ENCODE assay signal across 8 cellular contexts in the genomic region with DNA sequence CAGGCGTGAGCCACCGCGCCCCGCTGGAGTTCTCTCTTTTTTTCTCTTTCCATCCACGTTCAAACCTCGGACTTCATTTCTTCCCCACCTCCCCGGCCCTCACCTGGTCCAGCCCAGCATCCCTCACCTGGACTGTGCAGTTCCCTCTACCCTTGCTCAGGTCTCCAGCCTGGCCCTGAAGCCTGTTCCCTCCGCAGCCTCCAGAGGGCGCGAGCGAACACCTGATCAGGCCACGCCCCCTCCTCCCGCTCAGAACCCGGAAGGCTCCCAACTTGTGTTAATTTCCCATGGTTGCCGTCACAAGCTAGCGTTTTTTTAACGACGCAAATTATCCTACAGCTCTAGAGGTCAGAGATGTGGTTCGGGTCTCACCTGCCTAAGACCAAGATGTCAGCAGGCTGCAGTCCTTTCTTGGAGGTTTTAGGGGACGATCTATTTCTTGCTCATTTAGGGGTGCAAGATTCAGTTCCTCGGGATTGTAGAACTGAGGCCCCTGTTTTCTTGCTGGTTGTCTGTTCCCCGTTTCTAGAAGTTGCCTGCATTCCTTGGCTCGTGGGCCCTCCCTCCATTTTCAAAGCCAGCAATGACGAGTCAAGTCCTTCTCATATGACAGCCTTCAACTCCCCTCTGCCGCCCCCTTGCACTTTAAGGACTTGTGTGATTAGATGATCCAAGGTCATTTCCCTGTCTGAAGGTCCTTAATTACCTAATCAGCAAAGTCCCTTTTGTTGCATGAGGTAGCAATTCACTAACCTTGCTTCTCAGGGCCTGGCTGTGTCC. TPM values are rescaled to one million over a fixed set of nuclear protein-coding genes. Genes with fewer than 3 reads are reported as not detected.
DNase-seq lines count a peak whose midpoint lies in the region; ATAC-seq and TF ChIP-seq lines count a peak whose summit lies in the region.
"Not testable (repeated sequence)": the region's sequence is repeated elsewhere in the genome, so short reads cannot be mapped to it uniquely, and the experiment has no call there.

No MANE protein-coding gene starts in this region.

- peak; percentile 55 for ATAC-seq in GM18867 (IDR thresholded peaks at IDR 0.05; ENCODE audit: unreplicated experiment)
- ATAC-seq in effector memory CD8-positive, alpha-beta T cell (replicated peaks): peak; percentile 97
- ATAC-seq in lung (ENCODE audit: insufficient read depth, low FRiP score): peak; percentile 92

- H3K4me3 ChIP-seq in HUES48 (ENCODE audit: low read depth, low read length) (peak overlapping the region; percentile 32; the same call in 1 of the 2 replicates), WERI-Rb-1 (ENCODE audit: low read depth, low read length) (peak overlapping the region; percentile 30; the same call in 1 of the 2 replicates)
- not testable (repeated sequence) for H3K4me3 ChIP-seq in lung

- H3K27ac Mint-ChIP-seq in effector memory CD8-positive, alpha-beta T cell: peak overlapping the region; percentile 58 to 79

- not testable (repeated sequence) for TF ChIP-seq CTCF in WERI-Rb-1 (IDR thresholded peaks at IDR 0.05; ENCODE audit: low read depth, low read length); lung (IDR thresholded peaks at IDR 0.05; ENCODE audit: control extremely low read depth, extremely low read depth)

- DNase-seq in WERI-Rb-1: not testable (repeated sequence)
- DNase-seq in activated T-helper 9 cell treated with anti-CD3 and anti-CD28 coated beads, Interleukin-2, amount 50 U/mL, for 16 hours (ENCODE audit: low read depth): peak; percentile 48
- peak; percentile 37 to 73 (median 47) for DNase-seq in effector memory CD8-positive, alpha-beta T cell
- DNase-seq in lung (ENCODE audit: low spot score) (peak; percentile 50), ureter (ENCODE audit: low spot score) (peak; percentile 50)
- DNase-seq in stimulated activated CD4-positive, alpha-beta T cell treated with anti-CD3 and anti-CD28 coated beads, Interleukin-1b, Interleukin-23, amount 100 ng/mL, for 24 hours (ENCODE audit: low read depth in 4 of 4, low spot score in 1 of 4): peak in 3 of 4 experiments; percentile 16 to 33 (median 28)

- H3K36me3 Mint-ChIP-seq in effector memory CD8-positive, alpha-beta T cell (ENCODE audit: insufficient read depth): not testable (repeated sequence)

- H3K9ac ChIP-seq in HUES48 (ENCODE audit: low read depth, low read length): not testable (repeated sequence)

- not testable (repeated sequence) for H3K36me3 ChIP-seq in HUES48 (ENCODE audit: control insufficient read depth, insufficient read depth, low read length); WERI-Rb-1; lung (ENCODE audit: control insufficient read depth in 2 of 2, insufficient read depth in 2 of 2, low read length in 2 of 2)

- not testable (repeated sequence) for H3K4me1 Mint-ChIP-seq in effector memory CD8-positive, alpha-beta T cell (ENCODE audit: low read depth in 2 of 2)

- not testable (repeated sequence) for H3K27ac ChIP-seq in HUES48 (ENCODE audit: low read depth, low read length); WERI-Rb-1; lung (ENCODE audit: low read depth in 1 of 2, low read length in 1 of 2)

- not testable (repeated sequence) for H3K4me1 ChIP-seq in HUES48 (ENCODE audit: control insufficient read depth, insufficient read depth, low read length); lung (ENCODE audit: control insufficient read depth in 2 of 2, insufficient read depth in 2 of 2, low read length in 2 of 2)

- 35 to 56% methylated on average over 15 to 24 of the region's 25 CpGs for WGBS in lung, 2 donors

- not testable (repeated sequence) for H3K9me3 Mint-ChIP-seq in effector memory CD8-positive, alpha-beta T cell

- H3K27me3 Mint-ChIP-seq in effector memory CD8-positive, alpha-beta T cell: not testable (repeated sequence)

- peak overlapping the region; percentile 25 to 63 for H3K4me3 Mint-ChIP-seq in effector memory CD8-positive, alpha-beta T cell

- not testable (repeated sequence) for H3K9me3 ChIP-seq in HUES48 (ENCODE audit: control insufficient read depth, insufficient read depth, low read length); WERI-Rb-1 (ENCODE audit: severe bottlenecking); lung (ENCODE audit: control insufficient read depth in 2 of 2, insufficient read depth in 1 of 2, low read length in 1 of 2)

- not testable (repeated sequence) for H3K27me3 ChIP-seq in HUES48 (ENCODE audit: control insufficient read depth, insufficient read depth, low read length); WERI-Rb-1 (ENCODE audit: insufficient read depth, low read depth, severe bottlenecking); lung (ENCODE audit: control insufficient read depth, insufficient read depth)

RNA-seq across cellular contexts. Expression of gene LRRC37B, which starts 59.9 kb away (rescaled TPM):
- 10 to 100 TPM; 16.5 to 38.9 TPM for total RNA-seq in lung
- polyA plus RNA-seq in lung: 10 to 100 TPM in 1 of 2 donors, 1 to 10 TPM in 1; 8.1 to 16.3 TPM
- total RNA-seq in ureter: 21.7 TPM
